ENCODE assay signal across 28 cellular contexts in genomic region chr4:186169333-186169941, GRCh38. TPM values are rescaled to one million over a fixed set of nuclear protein-coding genes. Genes with fewer than 3 reads are reported as not detected.
"Had no signal": no experiment of that assay in that cellular context is flagged by ENCODE, and none has a peak within 500 bp of the region (broad histone marks: within the 10 kb centered on the region; RNA-seq: fewer than 3 reads in every experiment).

No MANE protein-coding gene starts in this region.

- H3K27ac ChIP-seq: esophagus squamous epithelium, left lung, ovary, psoas muscle, testis, tibial nerve, upper lobe of left lung had no signal

- H3K4me1 ChIP-seq: esophagus squamous epithelium, left lung, psoas muscle, testis, tibial nerve, upper lobe of left lung had no signal

- H3K4me3 ChIP-seq: esophagus squamous epithelium, left lung, mucosa of descending colon, ovary, psoas muscle, smooth muscle cell, testis, tibial nerve, upper lobe of left lung had no signal

- H3K36me3 ChIP-seq: left lung, ovary had no signal

- H3K9me3 Mint-ChIP-seq: dendritic cell treated with granulocyte-macrophage colony-stimulating factor and Interleukin-4, amounts not matched to agents 40 ng/mL and 50 ng/mL, for 4 days; mesothelial cell of epicardium; naive B cell; nephron; stimulated activated effector memory CD8-positive, alpha-beta T cell treated with anti-CD3 and anti-CD28 coated beads, Interleukin-12 subunit alpha, Interleukin-12 subunit beta, amount 100 ng/mL, for 72 hours had no signal

- H3K4me3 Mint-ChIP-seq: dendritic cell treated with granulocyte-macrophage colony-stimulating factor and Interleukin-4, amounts not matched to agents 40 ng/mL and 50 ng/mL, for 4 days; mesothelial cell of epicardium; naive B cell; nephron; stimulated activated effector memory CD8-positive, alpha-beta T cell treated with anti-CD3 and anti-CD28 coated beads, Interleukin-12 subunit alpha, Interleukin-12 subunit beta, amount 100 ng/mL, for 72 hours had no signal

- H3K27me3 ChIP-seq: esophagus squamous epithelium, left lung, ovary, testis, tibial nerve, upper lobe of left lung had no signal

- H3K4me1 Mint-ChIP-seq: mesothelial cell of epicardium; naive B cell; nephron; stimulated activated effector memory CD8-positive, alpha-beta T cell treated with anti-CD3 and anti-CD28 coated beads, Interleukin-12 subunit alpha, Interleukin-12 subunit beta, amount 100 ng/mL, for 72 hours had no signal

- ATAC-seq: left lung; psoas muscle; sciatic nerve; stimulated activated effector memory CD8-positive, alpha-beta T cell treated with anti-CD3 and anti-CD28 coated beads, Interleukin-12 subunit alpha, Interleukin-12 subunit beta, amount 100 ng/mL, for 72 hours; stimulated activated naive CD8-positive, alpha-beta T cell treated with anti-CD3 and anti-CD28 coated beads, Interleukin-15, Interleukin-2, amounts not matched to agents 100 U/mL and 50 U/mL, for 24 hours had no signal

- DNase-seq: central memory CD4-positive, alpha-beta T cell; effector CD8-positive, alpha-beta T cell; esophagus squamous epithelium; foreskin melanocyte; kidney; left lung; mesenchymal stem cell; mucosa of descending colon; naive B cell; nucleus accumbens; psoas muscle; stimulated activated CD4-positive, alpha-beta T cell treated with anti-CD3 and anti-CD28 coated beads, Interleukin-12 subunit alpha, Interleukin-12 subunit beta, amount 100 ng/mL, for 4 hours; stimulated activated CD4-positive, alpha-beta T cell treated with anti-CD3 and anti-CD28 coated beads, Interleukin-2, amount 100 ng/mL, for 24 hours; stimulated activated CD4-positive, alpha-beta T cell treated with anti-CD3 and anti-CD28 coated beads, Interleukin-4, amount 100 ng/mL, for 24 hours; stimulated activated naive CD8-positive, alpha-beta T cell treated with anti-CD3 and anti-CD28 coated beads, Interleukin-15, Interleukin-2, amounts not matched to agents 100 U/mL and 50 U/mL, for 24 hours; substantia nigra; testis; upper lobe of left lung had no signal

- H3K27ac Mint-ChIP-seq: dendritic cell treated with granulocyte-macrophage colony-stimulating factor and Interleukin-4, amounts not matched to agents 40 ng/mL and 50 ng/mL, for 4 days; mesothelial cell of epicardium; naive B cell; nephron; stimulated activated effector memory CD8-positive, alpha-beta T cell treated with anti-CD3 and anti-CD28 coated beads, Interleukin-12 subunit alpha, Interleukin-12 subunit beta, amount 100 ng/mL, for 72 hours had no signal

- H3K4me2 ChIP-seq: smooth muscle cell had no signal

- H3K36me3 Mint-ChIP-seq: naive B cell; stimulated activated effector memory CD8-positive, alpha-beta T cell treated with anti-CD3 and anti-CD28 coated beads, Interleukin-12 subunit alpha, Interleukin-12 subunit beta, amount 100 ng/mL, for 72 hours had no signal

- H3K9me3 ChIP-seq: esophagus squamous epithelium, left lung, mucosa of descending colon, ovary, psoas muscle, testis, tibial nerve, upper lobe of left lung had no signal

RNA-seq across cellular contexts. Expression of gene KLKB1, which starts 57.9 kb away (rescaled TPM):
- total RNA-seq: endothelial cell of umbilical vein, epithelial cell of proximal tubule, mesothelial cell of epicardium, smooth muscle cell had no signal
- polyA plus RNA-seq: endothelial cell of umbilical vein, smooth muscle cell had no signal
